In the genomic region with DNA sequence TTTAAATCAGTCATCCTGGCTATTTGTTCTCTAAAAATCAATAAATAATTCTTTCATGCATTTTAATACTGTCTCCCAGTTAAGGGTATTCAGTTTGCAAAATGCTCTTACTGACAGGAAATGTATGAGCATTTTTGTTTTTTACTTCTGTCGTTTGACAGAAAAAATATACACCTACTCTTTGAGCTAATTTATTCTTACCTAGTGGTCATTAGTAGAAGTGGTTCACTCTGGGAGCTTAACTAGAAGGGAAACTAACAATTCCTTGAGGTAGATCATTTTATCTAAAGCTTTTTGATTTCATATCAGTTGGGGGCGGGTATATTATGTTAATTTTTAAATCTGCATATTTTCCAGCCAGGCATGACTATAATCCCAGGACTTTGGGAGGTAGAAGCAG, we compare ENCODE assay signal across 6 cellular contexts.
"Had no signal": no experiment of that assay in that cellular context is flagged by ENCODE, and none has a peak within 500 bp of the region (broad histone marks: within the 10 kb centered on the region; RNA-seq: fewer than 3 reads in every experiment).

No MANE protein-coding gene starts in this region.

- H2AFZ ChIP-seq: GM23248 had no signal

- H3K4me3 ChIP-seq: GM23248, K562 had no signal

- H3K27ac ChIP-seq: GM23248 had no signal

- DNase-seq: GM23248, H9, HCEC 1CT, IMR-90, KG1 had no signal

- ATAC-seq: K562 had no signal

- H3K4me3 Mint-ChIP-seq: H9 had no signal
